In genomic region chr4:44725166-44725565, GRCh38 we compare ENCODE assay signal across 8 cellular contexts. TPM values are rescaled to one million over a fixed set of nuclear protein-coding genes. Genes with fewer than 3 reads are reported as not detected.
DNase-seq lines count a peak whose midpoint lies in the region; ATAC-seq and TF ChIP-seq lines count a peak whose summit lies in the region.

No MANE protein-coding gene starts in this region.

- TF ChIP-seq CTCF in right atrium auricular region (IDR thresholded peaks at IDR 0.05) = no peak
- no peak for TF ChIP-seq CTCF in left lung (IDR thresholded peaks at IDR 0.05)
- no peak for TF ChIP-seq CTCF in vagina (IDR thresholded peaks at IDR 0.05)

- H3K27me3 ChIP-seq in right atrium auricular region (no peaks in the 10 kb centered on the region), left lung (no peaks in the 10 kb centered on the region), vagina (no peaks in the 10 kb centered on the region)

- TF ChIP-seq POLR2A in vagina (IDR thresholded peaks at IDR 0.05) = no peak

- no peaks in the 10 kb centered on the region for H3K27me3 Mint-ChIP-seq in activated naive CD8-positive, alpha-beta T cell

- DNase-seq in right atrium auricular region (ENCODE audit: low spot score) = no peak
- no peak for DNase-seq in Right ventricle myocardium superior
- DNase-seq in left lung = no peak
- DNase-seq in vagina (ENCODE audit: extremely low spot score in 2 of 2) = no peak
- no peak for DNase-seq in NCI-H187 treated with DMSO at 0.1 percent for 48 hours (lab: John Stamatoyannopoulos, UW)
- no peak for DNase-seq in SW480 (ENCODE audit: low spot score)
- no peak for DNase-seq in activated CD8-positive, alpha-beta memory T cell treated with anti-CD3 and anti-CD28 coated beads, Interleukin-2, amount 50 U/mL, for 4 hours

- H3K9me3 Mint-ChIP-seq in activated naive CD8-positive, alpha-beta T cell (ENCODE audit: low read depth) = no peaks in the 10 kb centered on the region

- H3K36me3 ChIP-seq in right atrium auricular region (no peaks in the 10 kb centered on the region), left lung (no peaks in the 10 kb centered on the region), vagina (no peaks in the 10 kb centered on the region)

- intact Hi-C loops in Right ventricle myocardium superior (cut with DNase I) = no loop called here
- intact Hi-C loops in left lung (cut with DNase I) = no loop called here
- intact Hi-C loops in vagina (cut with DNase I) = no loop called here

- peak overlapping the region; percentile 90 for H3K4me3 Mint-ChIP-seq in activated naive CD8-positive, alpha-beta T cell

- peak overlapping the region; percentile 73 for H3K27ac Mint-ChIP-seq in activated naive CD8-positive, alpha-beta T cell

- H3K4me3 ChIP-seq in right atrium auricular region (peak overlapping the region; percentile 92 to 95), left lung (peak overlapping the region; percentile 71 to 74), vagina (peak overlapping the region; percentile 71 to 79)

- ATAC-seq in Right ventricle myocardium superior (ENCODE audit: poor library complexity) = no peak
- no peak for ATAC-seq in left lung

- H3K4me1 Mint-ChIP-seq in activated naive CD8-positive, alpha-beta T cell (ENCODE audit: low read depth) = peaks cover 48% of the 10 kb centered on the region

- H3K27ac ChIP-seq in right atrium auricular region (peak overlapping the region in 1 of 2 donors; percentile 91), left lung (no peak overlapping the region), vagina (no peak overlapping the region)

- H3K9me3 ChIP-seq in right atrium auricular region (no peaks in the 10 kb centered on the region), left lung (no peaks in the 10 kb centered on the region), vagina (no peaks in the 10 kb centered on the region)

- H3K4me1 ChIP-seq in right atrium auricular region = peaks cover 0 to 15% of the 10 kb centered on the region in 2 donors
- peaks cover 0 to 19% of the 10 kb centered on the region in 2 donors for H3K4me1 ChIP-seq in left lung
- peaks cover 32% of the 10 kb centered on the region for H3K4me1 ChIP-seq in vagina

- no peaks in the 10 kb centered on the region for H3K36me3 Mint-ChIP-seq in activated naive CD8-positive, alpha-beta T cell

RNA-seq across cellular contexts. Expression of gene GNPDA2, which starts 1.2 kb away (rescaled TPM):
- total RNA-seq in right atrium auricular region = 10 to 100 TPM; 11.6 to 13.8 TPM
- 8.0 TPM for total RNA-seq in Right ventricle myocardium superior
- 10 to 100 TPM; 12.1 to 13.6 TPM for total RNA-seq in left lung
- 11.3 TPM for total RNA-seq in vagina

RNA-seq across cellular contexts. Expression of gene GUF1, which starts 46.9 kb away (rescaled TPM):
- total RNA-seq in right atrium auricular region = 10 to 100 TPM; 11.8 to 28.9 TPM
- total RNA-seq in Right ventricle myocardium superior = 23.0 TPM
- total RNA-seq in left lung = 10 to 100 TPM; 17.3 to 22.1 TPM
- 11.5 TPM for total RNA-seq in vagina
